ENCODE assay signal across 27 cellular contexts in the genomic region with DNA sequence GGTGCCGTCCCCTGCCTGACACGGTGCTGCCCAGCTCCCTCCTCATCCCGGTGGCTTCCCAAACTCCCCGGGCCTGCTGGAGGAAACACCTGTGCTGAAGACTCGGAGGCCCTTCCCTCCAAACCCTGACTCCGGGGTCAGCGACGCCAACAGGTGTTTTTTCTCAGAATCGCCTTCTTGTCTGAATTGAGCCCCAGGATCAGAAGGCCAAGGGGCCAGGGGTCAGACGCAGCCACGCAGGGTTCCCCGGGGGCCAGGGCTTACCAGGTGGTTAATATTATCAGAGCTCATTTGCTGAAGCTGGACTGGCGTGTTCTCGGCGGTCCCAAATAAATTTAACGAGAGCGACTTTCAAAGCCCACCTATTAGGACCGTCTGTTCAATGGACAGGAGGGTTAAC.
DNase-seq lines count a peak whose midpoint lies in the region; TF ChIP-seq lines count a peak whose summit lies in the region.
"Had no signal": no experiment of that assay in that cellular context is flagged by ENCODE, and none has a peak within 500 bp of the region (broad histone marks: within the 10 kb centered on the region; RNA-seq: fewer than 3 reads in every experiment).

No MANE protein-coding gene starts in this region.

- in situ Hi-C loops in transverse colon (cut with MboI; ENCODE audit: low pct_ligation_motif_present in 1 of 4, low pct_unique_long_range_greater_than_20kb in 1 of 4, low sequenced_read_pairs in 3 of 4): no loop called here

- no peak for TF ChIP-seq CTCF in transverse colon (IDR thresholded peaks at IDR 0.05)

- peaks cover 0 to 9% of the 10 kb centered on the region in 2 donors for H3K9me3 ChIP-seq in transverse colon
- H3K9me3 ChIP-seq: BE2C, Caco-2 had no signal

- H3K27me3 ChIP-seq in transverse colon: no peaks in the 10 kb centered on the region
- H3K27me3 ChIP-seq: BE2C had no signal

- H3K36me3 ChIP-seq in transverse colon: no peaks in the 10 kb centered on the region
- H3K36me3 ChIP-seq: BE2C; BLaER1; BLaER1 treated with 17β-estradiol and CSF1 and Interleukin-3, amounts not matched to agents 10 nM and 100 nM had no signal

- no peak for TF ChIP-seq POLR2A in transverse colon (IDR thresholded peaks at IDR 0.05)

- no peak for TF ChIP-seq EP300 in transverse colon (IDR thresholded peaks at IDR 0.05; ENCODE audit: low read depth)

- 73 to 74% methylated on average over 5 to 18 of the region's 18 CpGs for WGBS in transverse colon (ENCODE audit: low coverage in 1 of 2), 2 donors

- intact Hi-C loops in transverse colon (cut with DNase I; ENCODE audit: low total_unique reads): no loop called here

- H3K4me1 ChIP-seq in transverse colon: no peaks in the 10 kb centered on the region
- H3K4me1 ChIP-seq: A549; BE2C; BLaER1; BLaER1 treated with 17β-estradiol and CSF1 and Interleukin-3, amounts not matched to agents 10 nM and 100 nM; Caco-2 had no signal

- no peak overlapping the region for H3K27ac ChIP-seq in transverse colon
- H3K27ac ChIP-seq: 22Rv1; A549; BLaER1; BLaER1 treated with 17β-estradiol and CSF1 and Interleukin-3, amounts not matched to agents 10 nM and 100 nM; C4-2B had no signal

- DNase-seq in ureter (ENCODE audit: low spot score): peak; percentile 32
- no peak for DNase-seq in transverse colon
- DNase-seq: 8988T; ACHN; AML-193; BE2C; C1 segment of cervical spinal cord; Caco-2; Calu3; CD4-positive, alpha-beta memory T cell; CD4-positive, alpha-beta T cell; CD4-positive, CD25-positive, alpha-beta regulatory T cell; CD8-positive, alpha-beta memory T cell; CD8-positive, alpha-beta T cell; COR-L47; DMS 273 treated with DMSO at 0.1 percent for 48 hours; DMS153; DMS53; DMS79; DMS79 treated with DMSO at 0.1 percent for 48 hours; DND-41; EL had no signal

- no peak overlapping the region for H3K4me3 ChIP-seq in transverse colon
- H3K4me3 ChIP-seq: A549; BLaER1; BLaER1 treated with 17β-estradiol and CSF1 and Interleukin-3, amounts not matched to agents 10 nM and 100 nM had no signal
